9 cellular contexts compared by ENCODE assay signal in genomic region chr19:3359850-3360493, GRCh38. TPM values are rescaled to one million over a fixed set of nuclear protein-coding genes. Genes with fewer than 3 reads are reported as not detected.
DNase-seq lines count a peak whose midpoint lies in the region; ATAC-seq, FAIRE-seq and TF ChIP-seq lines count a peak whose summit lies in the region.
"Had no signal": no experiment of that assay in that cellular context is flagged by ENCODE, and none has a peak within 500 bp of the region (broad histone marks: within the 10 kb centered on the region; RNA-seq: fewer than 3 reads in every experiment).

No MANE protein-coding gene starts in this region.

- peak overlapping the region; percentile 79 for H3K4me3 Mint-ChIP-seq in activated CD8-positive, alpha-beta memory T cell treated with anti-CD3 and anti-CD28 coated beads, Interleukin-2, amount 10 ng/mL, durations not matched to agents 7 days and 5 days

- peak overlapping the region; percentile 99 for H3K4me2 ChIP-seq in GM12878 (ENCODE audit: control insufficient read depth, insufficient read depth)

- H2AFZ ChIP-seq in GM12878 (ENCODE audit: control insufficient read depth, low read depth, low read length) = peak overlapping the region; percentile 64

- TF ChIP-seq RAD21 in GM12878 (IDR thresholded peaks at IDR 0.05; ENCODE audit: insufficient read depth, low read depth, low read length) = no peak
- no peak for TF ChIP-seq RAD21 in liver (IDR thresholded peaks at IDR 0.05)

- ATAC-seq in activated CD8-positive, alpha-beta memory T cell treated with anti-CD3 and anti-CD28 coated beads, Interleukin-2, amount 10 ng/mL, durations not matched to agents 7 days and 5 days = peak; percentile 46
- ATAC-seq in GM12878 (peak; percentile 8), GM21737 (IDR thresholded peaks at IDR 0.05; ENCODE audit: unreplicated experiment) (no peak)

- RAD21 ChIA-PET in GM12878 (lab: Charles Lee; ENCODE audit: unreplicated experiment) = interaction anchor here (0.8 kb wide), 1 partner anchor 69 kb away, joined by 3 read pairs; no protein-coding TSS in a partner anchor

- H3K9me3 ChIP-seq in NT2/D1 (ENCODE audit: insufficient read depth, low read length) = no peaks in the 10 kb centered on the region
- no peaks in the 10 kb centered on the region for H3K9me3 ChIP-seq in GM12878 (replicated peaks; ENCODE audit: control insufficient read depth, insufficient read depth, low read length)
- no peaks in the 10 kb centered on the region for H3K9me3 ChIP-seq in liver (ENCODE audit: control insufficient read depth in 4 of 4, low read length in 3 of 4)
- no peaks in the 10 kb centered on the region for H3K9me3 ChIP-seq in suprapubic skin

- H3K27ac ChIP-seq in GM12878 (ENCODE audit: control insufficient read depth, insufficient read depth) = peak overlapping the region; percentile 47
- H3K27ac ChIP-seq in liver (ENCODE audit: low read depth in 1 of 2, low read length in 2 of 2) = peak overlapping the region; percentile 96 to 99
- H3K27ac ChIP-seq in suprapubic skin = peak overlapping the region; percentile 99

- WGBS in GM12878 (ENCODE audit: insufficient coverage, insufficient replicate concordance, low lambda C conversion rate, missing lambda C conversion rate) = under 1% methylated on average over 41 of the region's 101 CpGs
- under 1% methylated on average over 101 of the region's 101 CpGs for WGBS in liver
- WGBS in suprapubic skin = no CpG with 5 or more reads among the region's 101 CpGs

- H3K4me1 Mint-ChIP-seq in activated CD8-positive, alpha-beta memory T cell treated with anti-CD3 and anti-CD28 coated beads, Interleukin-2, amount 10 ng/mL, durations not matched to agents 7 days and 5 days = peaks cover 26% of the 10 kb centered on the region

- H3K27ac Mint-ChIP-seq in activated CD8-positive, alpha-beta memory T cell treated with anti-CD3 and anti-CD28 coated beads, Interleukin-2, amount 10 ng/mL, durations not matched to agents 7 days and 5 days = peak overlapping the region; percentile 68

- H3K9ac ChIP-seq in NT2/D1 (ENCODE audit: insufficient read length, low read depth) (peak overlapping the region; percentile 64), GM12878 (ENCODE audit: control insufficient read depth, insufficient read depth, low read length) (peak overlapping the region; percentile 68), liver (ENCODE audit: low read depth in 1 of 2, low read length in 2 of 2) (peak overlapping the region in 1 of 2 donors; percentile 78)

- CTCF ChIA-PET in activated CD8-positive, alpha-beta memory T cell treated with anti-CD3 and anti-CD28 coated beads, Interleukin-2, amount 10 ng/mL, durations not matched to agents 7 days and 5 days (lab: Charles Lee) = interaction anchor here (0.7 kb wide), 1 partner anchor 69 kb away, joined by 3 read pairs; no protein-coding TSS in a partner anchor
- CTCF ChIA-PET in GM12878 (lab: Yijun Ruan, JAX) = no interaction called here

- TF ChIP-seq POLR2A in GM12878 (IDR thresholded peaks at IDR 0.05; ENCODE audit: low read depth, low read length) (peak; percentile 76; the same call in 1 of the 2 replicates), suprapubic skin (IDR thresholded peaks at IDR 0.05) (no peak)

- no peak for DNase-seq in activated CD8-positive, alpha-beta memory T cell treated with anti-CD3 and anti-CD28 coated beads, Interleukin-2, amount 10 ng/mL, durations not matched to agents 7 days and 5 days
- no peak for DNase-seq in activated CD8-positive, alpha-beta memory T cell treated with anti-CD3 and anti-CD28 coated beads for 24 hours
- DNase-seq in NT2/D1 (ENCODE audit: low read depth, low spot score) (no peak), GM12878 (ENCODE audit: low read depth, low spot score) (no peak), suprapubic skin (ENCODE audit: low spot score in 2 of 2) (no peak), NCI-H1694 (lab: John Stamatoyannopoulos, UW) (no peak)

- SMC1A ChIA-PET in GM12878 (lab: Charles Lee; ENCODE audit: uncharacterized antibody, unreplicated experiment) = no interaction called here

- no peaks in the 10 kb centered on the region for H3K36me3 Mint-ChIP-seq in activated CD8-positive, alpha-beta memory T cell treated with anti-CD3 and anti-CD28 coated beads, Interleukin-2, amount 10 ng/mL, durations not matched to agents 7 days and 5 days

- peak overlapping the region; percentile 37 for H3K4me3 ChIP-seq in NT2/D1 (ENCODE audit: insufficient read length, low read depth)
- H3K4me3 ChIP-seq in GM12878 = peak overlapping the region; percentile 86
- peak overlapping the region; percentile 71 to 97 (median 86) for H3K4me3 ChIP-seq in liver (ENCODE audit: low read depth in 1 of 3, low read length in 3 of 3)
- H3K4me3 ChIP-seq in suprapubic skin = peak overlapping the region; percentile 84

- H3K27me3 Mint-ChIP-seq in activated CD8-positive, alpha-beta memory T cell treated with anti-CD3 and anti-CD28 coated beads, Interleukin-2, amount 10 ng/mL, durations not matched to agents 7 days and 5 days = peaks cover 20% of the 10 kb centered on the region

- no peak for FAIRE-seq in GM12878 (lab: Jason Lieb, UNC)
- FAIRE-seq: colon had no signal

- in situ Hi-C loops in GM12878 (cut with MboI) = loop anchor here (25.0 kb wide), 1 partner anchor 1498 kb away; the partner anchor contains the start of gene KLF16

- POLR2A ChIA-PET in GM12878 (lab: Charles Lee) = interaction anchor here (1.2 kb wide), 1 partner anchor 69 kb away, joined by 5 read pairs; no protein-coding TSS in a partner anchor

- no peak for TF ChIP-seq CTCF in GM12878 (IDR thresholded peaks at IDR 0.05 in 2 of 3, conservative IDR thresholded peaks at IDR 0.05 in 1 of 3; ENCODE audit: control insufficient read depth in 2 of 3, extremely low read depth in 1 of 3, insufficient read depth in 1 of 3, low read depth in 3 of 3, low read length in 3 of 3)
- TF ChIP-seq CTCF in liver (IDR thresholded peaks at IDR 0.05; ENCODE audit: low read depth, low read length, missing input control) = no peak
- TF ChIP-seq CTCF in suprapubic skin (IDR thresholded peaks at IDR 0.05) = no peak

- H3K9me3 Mint-ChIP-seq in activated CD8-positive, alpha-beta memory T cell treated with anti-CD3 and anti-CD28 coated beads, Interleukin-2, amount 10 ng/mL, durations not matched to agents 7 days and 5 days (ENCODE audit: low read depth) = no peaks in the 10 kb centered on the region

- intact Hi-C loops in GM12878 (cut with micrococcal nuclease; ENCODE audit: unreplicated experiment) = no loop called here

- no TSS peak for BruUV-seq in GM12878 (replicated peaks; lab: Mats Ljungman, UMichigan)

- H3K4me1 ChIP-seq in NT2/D1 (ENCODE audit: insufficient read depth, insufficient read length) (peaks cover 20% of the 10 kb centered on the region), GM12878 (ENCODE audit: control insufficient read depth, insufficient read depth, low read length) (peaks cover 21% of the 10 kb centered on the region), liver (ENCODE audit: control insufficient read depth in 4 of 4, insufficient read depth in 4 of 4, low read length in 3 of 4) (peaks cover 4 to 31% (median 23%) of the 10 kb centered on the region in 4 donors), suprapubic skin (peaks cover 51% of the 10 kb centered on the region)

- H3K79me2 ChIP-seq in GM12878 (ENCODE audit: control insufficient read depth, insufficient read depth, low read length) = peaks cover 25% of the 10 kb centered on the region

- no peaks in the 10 kb centered on the region for H3K36me3 ChIP-seq in NT2/D1 (ENCODE audit: insufficient read depth, insufficient read length, low read length)
- no peaks in the 10 kb centered on the region for H3K36me3 ChIP-seq in GM12878 (ENCODE audit: control insufficient read depth in 2 of 2, insufficient read depth in 2 of 2, low read length in 1 of 2)
- H3K36me3 ChIP-seq in liver (ENCODE audit: control insufficient read depth in 4 of 4, insufficient read depth in 3 of 4, low read depth in 1 of 4, low read length in 3 of 4) = no peaks in the 10 kb centered on the region
- no peaks in the 10 kb centered on the region for H3K36me3 ChIP-seq in suprapubic skin

- H3K27me3 ChIP-seq in NT2/D1 (ENCODE audit: insufficient read depth, insufficient read length) = peaks cover 89% of the 10 kb centered on the region
- no peaks in the 10 kb centered on the region for H3K27me3 ChIP-seq in GM12878 (replicated peaks in 1 of 2; ENCODE audit: control insufficient read depth in 2 of 2, insufficient read depth in 2 of 2, low read length in 1 of 2)
- H3K27me3 ChIP-seq in liver (ENCODE audit: control insufficient read depth in 4 of 4, insufficient read depth in 4 of 4, low read length in 3 of 4) = no peaks in the 10 kb centered on the region
- no peaks in the 10 kb centered on the region for H3K27me3 ChIP-seq in suprapubic skin

- TF ChIP-seq EP300 in GM12878 (IDR thresholded peaks at IDR 0.05; ENCODE audit: borderline replicate concordance in 1 of 2, control insufficient read depth in 1 of 2, low read depth in 2 of 2, low read length in 2 of 2) (no peak), suprapubic skin (IDR thresholded peaks at IDR 0.05) (no peak)

- H4K20me1 ChIP-seq in GM12878 (ENCODE audit: control insufficient read depth, insufficient read depth) = no peaks in the 10 kb centered on the region

TF ChIP-seq in liver, 16 proteins besides CTCF, POLR2A, EP300 and RAD21 (continues in another document):
- TF ChIP-seq RXRA (IDR thresholded peaks at IDR 0.05) (no peak), TAF1 (conservative IDR thresholded peaks at IDR 0.05) (no peak)

RNA-seq across cellular contexts. Expression of gene NFIC, which starts 6.4 kb away (rescaled TPM):
- total RNA-seq in activated CD8-positive, alpha-beta memory T cell treated with anti-CD3 and anti-CD28 coated beads, Interleukin-2, amount 10 ng/mL, durations not matched to agents 7 days and 5 days = 10 to 100 TPM; 14.0 to 15.1 TPM
- 77.1 and 95.5 TPM in 2 replicates for total RNA-seq in GM12878 (2013; cell fraction: nucleolus; rRNA removed)
- total RNA-seq in GM12878 (2014; rRNA removed) (8.8 and 9.2 TPM in 2 replicates), GM12878 (2014; rRNA removed; fragmentation: Illumina TruSeq; extraction: Trizol) (2.8 and 5.3 TPM in 2 replicates), GM12878 (2021) (50.5 and 53.5 TPM in 2 replicates), liver (100 to 1,000 TPM in 1 of 2 donors, 10 to 100 TPM in 1; 12.8 to 100 TPM), suprapubic skin (100 to 1,000 TPM; 135 to 234 (median 194) TPM)
- 3.6 TPM for polyA plus RNA-seq in GM12878 (2011; ENCODE audit: low read depth)
- polyA plus RNA-seq in GM12878 (2011; rRNA removed) (0.86 and 1.6 TPM in 2 replicates), GM12878 (2014; fragmentation: Illumina TruSeq; extraction: Trizol) (4.6 and 11.1 TPM in 2 replicates), GM12878 (2014; fragmentation: Nextera tagmentation; extraction: Ambion mirVana) (1 to 10 TPM in 1 of 2 experiments, under 1 TPM in 1; 0.71 to 1.1 TPM), GM12878 (2014; rRNA removed) (13.8 and 16.8 TPM in 2 replicates), GM12878 (2016; fragmentation: Nextera tagmentation; extraction: Ambion mirVana) (10 to 100 TPM; 18.5 to 22.2 TPM), liver (10 to 100 TPM; 71.8 to 78.5 TPM)
- polyA plus RNA-seq in GM12878 (2011; cell fraction: cytosol; rRNA removed) = 2.1 and 2.2 TPM in 2 replicates
- polyA plus RNA-seq in GM12878 (2011; cell fraction: nucleus; rRNA removed) = 11.0 and 19.5 TPM in 2 replicates
- 12.5 and 13.5 TPM in 2 replicates for polyA plus RNA-seq in GM12878 (2012)
- 3.4 and 7.2 TPM in 2 replicates for polyA minus RNA-seq in GM12878 (2011; rRNA and poly(A)+ RNA removed)
- polyA minus RNA-seq in GM12878 (2011; cell fraction: cytosol; rRNA and poly(A)+ RNA removed) = 8.4 and 9.6 TPM in 2 replicates
- 8.9 and 14.9 TPM in 2 replicates for polyA minus RNA-seq in GM12878 (2011; cell fraction: nucleus; rRNA and poly(A)+ RNA removed)

Comparison
In these comparisons a context has a peak if more than half of its experiments do, and no peak if none do; other contexts are left out.
1. H3K27ac ChIP-seq: peak in every context shown above with its lines; median percentile 99 in suprapubic skin; 98 in liver; 47 in GM12878.